Comparison of ENCODE assay signal across 9 cellular contexts in genomic region chrX:103554687-103555417, GRCh38. TPM values are rescaled to one million over a fixed set of nuclear protein-coding genes. Genes with fewer than 3 reads are reported as not detected.
DNase-seq lines count a peak whose midpoint lies in the region; ATAC-seq and TF ChIP-seq lines count a peak whose summit lies in the region.
"Had no signal": no experiment of that assay in that cellular context is flagged by ENCODE, and none has a peak within 500 bp of the region (broad histone marks: within the 10 kb centered on the region; RNA-seq: fewer than 3 reads in every experiment).

No MANE protein-coding gene starts in this region.

- H2BK5ac ChIP-seq in IMR-90 (ENCODE audit: low read depth, low read length, poor library complexity, severe bottlenecking), result no peak overlapping the region

- CTCF ChIA-PET in CD8-positive, alpha-beta T cell (lab: Charles Lee), result no interaction called here
- CTCF ChIA-PET in IMR-90 (lab: Yijun Ruan, JAX), result no interaction called here

- dilution Hi-C loops in IMR-90 (cut with HindIII; ENCODE audit: low sequenced_read_pairs, unreplicated experiment), result no loop called here

- no peak overlapping the region for H2AK5ac ChIP-seq in IMR-90 (ENCODE audit: low read depth, low read length)

- no peaks in the 10 kb centered on the region for H4K20me1 ChIP-seq in IMR-90 (ENCODE audit: insufficient read depth, low read length)

- no peak overlapping the region for H2AK9ac ChIP-seq in IMR-90 (replicated peaks; ENCODE audit: low read depth, low read length, poor library complexity)

- TF ChIP-seq POLR2A in IMR-90 (IDR thresholded peaks at IDR 0.05; ENCODE audit: low read depth, low read length), result no peak

- DNase-seq in CD8-positive, alpha-beta T cell, result peak; percentile 26 to 73 (median 55)
- peak; percentile 24 for DNase-seq in IMR-90
- DNase-seq in activated CD4-positive, alpha-beta T cell treated with anti-CD3 and anti-CD28 coated beads, Interleukin-2, amount 50 U/mL, for 4 hours, result peak; percentile 48 to 49
- DNase-seq in effector memory CD8-positive, alpha-beta T cell, result peak; percentile 47 to 49 (median 48)
- DNase-seq in mucosa of gallbladder (ENCODE audit: low spot score), result peak; percentile 64
- DNase-seq in stimulated activated CD8-positive, alpha-beta memory T cell treated with anti-CD3 and anti-CD28 coated beads, Interleukin-7, amount 100 ng/mL, for 4 hours (ENCODE audit: low read depth in 2 of 2), result peak; percentile 19 to 20
- DNase-seq in NCI-H510A (lab: John Stamatoyannopoulos, UW), result no peak

- ATAC-seq in CD8-positive, alpha-beta T cell, result peak; percentile 85
- peak; percentile 98 for ATAC-seq in GM21367 (IDR thresholded peaks at IDR 0.05; ENCODE audit: unreplicated experiment)
- no peak for ATAC-seq in IMR-90 (ENCODE audit: low read depth)
- ATAC-seq in effector memory CD8-positive, alpha-beta T cell (replicated peaks), result peak; percentile 84

- peaks cover 5% of the 10 kb centered on the region for H3K4me1 ChIP-seq in CD8-positive, alpha-beta T cell (ENCODE audit: insufficient read depth, low read length)
- H3K4me1 ChIP-seq in IMR-90 (ENCODE audit: control insufficient read depth, insufficient read depth, low read length), result no peaks in the 10 kb centered on the region

- no peaks in the 10 kb centered on the region for H3K9me3 ChIP-seq in CD8-positive, alpha-beta T cell (ENCODE audit: low read length)
- H3K9me3 ChIP-seq in IMR-90 (ENCODE audit: control insufficient read depth, insufficient read depth, low read length), result no peaks in the 10 kb centered on the region

- H3K9me3 Mint-ChIP-seq in CD8-positive, alpha-beta T cell, result no peaks in the 10 kb centered on the region
- H3K9me3 Mint-ChIP-seq in effector memory CD8-positive, alpha-beta T cell, result no peaks in the 10 kb centered on the region

- no peak overlapping the region for H3K23ac ChIP-seq in IMR-90 (ENCODE audit: low read depth, low read length)

- H2BK15ac ChIP-seq in IMR-90 (ENCODE audit: low read depth, low read length), result no peak overlapping the region

- H3K27ac ChIP-seq in CD8-positive, alpha-beta T cell (ENCODE audit: low read depth, low read length), result peak overlapping the region; percentile 60
- no peak overlapping the region for H3K27ac ChIP-seq in IMR-90 (ENCODE audit: insufficient read depth, low read length)

- H2BK120ac ChIP-seq in IMR-90 (ENCODE audit: low read depth, low read length), result no peak overlapping the region

- TF ChIP-seq CTCF in CD8-positive, alpha-beta T cell (IDR thresholded peaks at IDR 0.05), result no peak
- TF ChIP-seq CTCF in IMR-90 (conservative IDR thresholded peaks at IDR 0.05; ENCODE audit: low read depth, low read length), result no peak

- intact Hi-C loops in CD8-positive, alpha-beta T cell (cut with DNase I, micrococcal nuclease), result loop anchor here (2.0 to 5.0 kb wide), 2 partner anchors 30 to 132 kb away; partner anchors contain the start of genes MORF4L2 (in 1 of the 2) and TCEAL4 (in 1 of the 2)
- intact Hi-C loops in IMR-90 (cut with micrococcal nuclease), result no loop called here

- peak overlapping the region; percentile 92 for H2AFZ ChIP-seq in IMR-90 (replicated peaks; ENCODE audit: low read length, poor library complexity)

- H3K4me2 ChIP-seq in IMR-90 (ENCODE audit: low read depth, low read length), result peak overlapping the region; percentile 72

- peak overlapping the region; percentile 92 for H3K27ac Mint-ChIP-seq in CD8-positive, alpha-beta T cell
- peak overlapping the region; percentile 79 to 93 for H3K27ac Mint-ChIP-seq in effector memory CD8-positive, alpha-beta T cell

- no peaks in the 10 kb centered on the region for H3K79me1 ChIP-seq in IMR-90 (ENCODE audit: low read depth in 1 of 2, low read length in 2 of 2)

- H4K91ac ChIP-seq in IMR-90 (ENCODE audit: insufficient read depth, low read depth, low read length), result peak overlapping the region; percentile 49; the same call in 1 of the 2 replicates

- peak overlapping the region; percentile 70 for H3K4me3 ChIP-seq in CD8-positive, alpha-beta T cell (ENCODE audit: low read depth, low read length)
- peak overlapping the region; percentile 55 for H3K4me3 ChIP-seq in IMR-90 (ENCODE audit: insufficient read depth, low read depth, low read length)

- peaks cover 2% of the 10 kb centered on the region for H3K36me3 Mint-ChIP-seq in CD8-positive, alpha-beta T cell
- H3K36me3 Mint-ChIP-seq in effector memory CD8-positive, alpha-beta T cell (ENCODE audit: insufficient read depth), result peaks cover 5% of the 10 kb centered on the region

- H2BK20ac ChIP-seq in IMR-90 (ENCODE audit: low read depth, low read length), result no peak overlapping the region

- no peak overlapping the region; the same call in 1 of the 2 replicates for H3K14ac ChIP-seq in IMR-90 (replicated peaks; ENCODE audit: low read depth, low read length)

- peak overlapping the region; percentile 56; the same call in 1 of the 2 replicates for H3K4ac ChIP-seq in IMR-90 (ENCODE audit: low read depth, low read length)

- H3K27me3 ChIP-seq in CD8-positive, alpha-beta T cell (ENCODE audit: insufficient read depth, low read length), result no peaks in the 10 kb centered on the region
- no peaks in the 10 kb centered on the region for H3K27me3 ChIP-seq in IMR-90 (ENCODE audit: control insufficient read depth, insufficient read depth, low read length)

- peaks cover 2% of the 10 kb centered on the region for H3K27me3 Mint-ChIP-seq in CD8-positive, alpha-beta T cell (ENCODE audit: low read depth)
- no peaks in the 10 kb centered on the region for H3K27me3 Mint-ChIP-seq in effector memory CD8-positive, alpha-beta T cell

- no peaks in the 10 kb centered on the region for H3K36me3 ChIP-seq in CD8-positive, alpha-beta T cell (ENCODE audit: insufficient read depth, low read length)
- no peaks in the 10 kb centered on the region for H3K36me3 ChIP-seq in IMR-90 (ENCODE audit: control insufficient read depth, insufficient read depth, low read length)

- no peaks in the 10 kb centered on the region for H3K9me1 ChIP-seq in IMR-90 (ENCODE audit: insufficient read depth, low read length)

- H3K4me1 Mint-ChIP-seq in CD8-positive, alpha-beta T cell (ENCODE audit: low read depth), result peaks cover 8% of the 10 kb centered on the region
- peaks cover 3 to 11% of the 10 kb centered on the region in 2 donors for H3K4me1 Mint-ChIP-seq in effector memory CD8-positive, alpha-beta T cell (ENCODE audit: low read depth in 2 of 2)

- H4K8ac ChIP-seq in IMR-90 (ENCODE audit: low read depth in 2 of 2, low read length in 2 of 2), result peak overlapping the region; percentile 76 to 81; a peak in 3 of 4 replicates

- in situ Hi-C loops in IMR-90 (cut with MboI; ENCODE audit: low sequenced_read_pairs), result no loop called here

- peak overlapping the region; percentile 75 for H3K9ac ChIP-seq in IMR-90 (ENCODE audit: low read depth, low read length)

- H3K56ac ChIP-seq in IMR-90 (ENCODE audit: extremely low read depth, insufficient read depth, low read length), result no peak overlapping the region

- peak overlapping the region; percentile 98 for H4K5ac ChIP-seq in IMR-90 (ENCODE audit: low read depth, low read length)

- 0 out of 2 replicates have a peak overlapping the region, but pooled peaks have one; percentile 52 for H3K18ac ChIP-seq in IMR-90 (ENCODE audit: low read depth, low read length)

- no TSS peak for BruUV-seq in IMR-90 (replicated peaks; lab: Mats Ljungman, UMichigan)

- POLR2A ChIA-PET in CD8-positive, alpha-beta T cell (lab: Charles Lee), result no interaction called here
- POLR2A ChIA-PET in IMR-90 (lab: Charles Lee; ENCODE audit: unreplicated experiment), result no interaction called here

- WGBS in IMR-90 (ENCODE audit: extremely low coverage in 2 of 2, insufficient read length in 1 of 2), 2 experiments, result no CpG with 5 or more reads among the region's 19 CpGs

- no peak for TF ChIP-seq RAD21 in IMR-90 (IDR thresholded peaks at IDR 0.05; ENCODE audit: low read length)

- peak overlapping the region; percentile 89 for H3K4me3 Mint-ChIP-seq in CD8-positive, alpha-beta T cell
- H3K4me3 Mint-ChIP-seq in effector memory CD8-positive, alpha-beta T cell, result peak overlapping the region; percentile 82 to 85

TF ChIP-seq in IMR-90, 13 proteins besides CTCF, POLR2A, EP300 and RAD21 (continues in another document):
- no peak for TF ChIP-seq NFE2L2 (IDR thresholded peaks at IDR 0.05; ENCODE audit: low read depth, low read length)
- TF ChIP-seq RCOR1 (IDR thresholded peaks at IDR 0.05; ENCODE audit: insufficient replicate concordance, low read length), result no peak
- no peak for TF ChIP-seq MXI1 (IDR thresholded peaks at IDR 0.05; ENCODE audit: borderline replicate concordance, low read depth, low read length)
- TF ChIP-seq RFX5 (IDR thresholded peaks at IDR 0.05; ENCODE audit: low read depth, low read length), result no peak
- TF ChIP-seq MAZ (IDR thresholded peaks at IDR 0.05; ENCODE audit: borderline replicate concordance, low read depth, low read length), result no peak
- no peak for TF ChIP-seq MAFK (IDR thresholded peaks at IDR 0.05; ENCODE audit: low read depth, low read length)
- no peak for TF ChIP-seq SMC3 (IDR thresholded peaks at IDR 0.05; ENCODE audit: low read depth, low read length)
- no peak for TF ChIP-seq USF2 (IDR thresholded peaks at IDR 0.05; ENCODE audit: low read depth, low read length)

RNA-seq across cellular contexts. Expression of gene TCEAL4, which starts 30.5 kb away (rescaled TPM):
- 10 to 100 TPM; 10.5 to 10.7 TPM for total RNA-seq in CD8-positive, alpha-beta T cell
- total RNA-seq in IMR-90 (2012; rRNA removed) (11.1 and 16.7 TPM in 2 replicates), mucosa of gallbladder (86.4 TPM)
- polyA plus RNA-seq in IMR-90 (2012; rRNA removed), result 27.3 and 31.9 TPM in 2 replicates
- 8.5 and 18.2 TPM in 2 replicates for polyA plus RNA-seq in IMR-90 (2012; cell fraction: cytosol; rRNA removed)
- polyA plus RNA-seq in IMR-90 (2012; cell fraction: nucleus; rRNA removed; ENCODE audit: low replicate concordance), result 7.3 and 25.4 TPM in 2 replicates

RNA-seq across cellular contexts. Expression of gene RAB40A, which starts 35.6 kb away (rescaled TPM):
- total RNA-seq in CD8-positive, alpha-beta T cell, result not detected
- total RNA-seq in IMR-90 (2012; rRNA removed) (under 0.01 TPM in 2 replicates), mucosa of gallbladder (0.92 TPM)
- 0.16 and 0.26 TPM in 2 replicates for polyA plus RNA-seq in IMR-90 (2012; rRNA removed)
- 0.05 TPM in 1 of 2 replicates, not detected in the other for polyA plus RNA-seq in IMR-90 (2012; cell fraction: cytosol; rRNA removed)
- polyA plus RNA-seq in IMR-90 (2012; cell fraction: nucleus; rRNA removed; ENCODE audit: low replicate concordance), result 1.5 and 1.9 TPM in 2 replicates
- total RNA-seq: HT1080 had no signal

RNA-seq across cellular contexts. Expression of gene TCEAL3, which starts 52.9 kb away (rescaled TPM):
- 1 to 10 TPM; 7.3 to 7.6 TPM for total RNA-seq in CD8-positive, alpha-beta T cell
- 3.2 and 13.1 TPM in 2 replicates for total RNA-seq in IMR-90 (2012; rRNA removed)
- 21.9 and 24.2 TPM in 2 replicates for polyA plus RNA-seq in IMR-90 (2012; rRNA removed)
- polyA plus RNA-seq in IMR-90 (2012; cell fraction: cytosol; rRNA removed), result 10.3 and 15.0 TPM in 2 replicates
- 1.8 and 7.0 TPM in 2 replicates for polyA plus RNA-seq in IMR-90 (2012; cell fraction: nucleus; rRNA removed; ENCODE audit: low replicate concordance)
- total RNA-seq in mucosa of gallbladder, result 34.2 TPM
